ENCODE assay signal across 25 cellular contexts in the genomic region with DNA sequence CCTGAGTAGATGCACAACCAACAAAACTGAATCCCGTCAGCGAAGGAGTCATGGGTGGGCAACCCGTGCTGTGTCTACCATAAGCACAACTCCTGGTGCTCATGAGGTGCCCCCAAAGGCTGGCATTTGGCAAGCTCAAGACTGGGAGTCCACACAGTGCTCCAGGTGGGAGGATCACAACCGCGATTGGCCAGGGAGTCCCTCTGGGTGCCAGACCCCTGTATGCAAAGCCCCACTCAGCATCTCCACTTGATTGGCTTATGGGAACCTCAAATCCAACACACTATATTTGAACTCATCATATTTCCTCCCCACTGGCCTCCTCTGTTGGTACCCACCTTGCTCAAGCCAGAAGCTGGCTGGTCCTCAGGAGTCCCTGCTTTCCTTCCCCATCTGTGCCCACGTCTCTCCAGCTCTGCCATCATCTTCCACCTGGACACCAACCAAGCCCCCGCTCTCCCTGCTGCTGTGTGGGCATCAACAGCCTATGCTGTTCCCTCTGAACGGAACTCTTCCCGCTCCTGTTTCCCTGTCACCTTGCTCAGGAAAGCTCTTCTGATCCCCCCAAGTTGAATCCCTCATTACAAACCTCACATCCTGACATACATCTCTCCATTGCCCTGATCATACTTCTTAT.
DNase-seq lines count a peak whose midpoint lies in the region; ATAC-seq and TF ChIP-seq lines count a peak whose summit lies in the region.
"Had no signal": no experiment of that assay in that cellular context is flagged by ENCODE, and none has a peak within 500 bp of the region (broad histone marks: within the 10 kb centered on the region; RNA-seq: fewer than 3 reads in every experiment).

No MANE protein-coding gene starts in this region.

- no peaks in the 10 kb centered on the region for H3K36me3 ChIP-seq in A673 (ENCODE audit: insufficient read depth, low read length, poor library complexity, severe bottlenecking)
- no peaks in the 10 kb centered on the region for H3K36me3 ChIP-seq in BLaER1
- H3K36me3 ChIP-seq in mucosa of rectum (ENCODE audit: control insufficient read depth in 2 of 2, insufficient read depth in 2 of 2, low read length in 2 of 2) = no peaks in the 10 kb centered on the region
- H3K36me3 ChIP-seq: SJCRH30 had no signal

- no peak overlapping the region for H3K4me3 ChIP-seq in A673 (ENCODE audit: low read depth, low read length, poor library complexity, severe bottlenecking)
- no peak overlapping the region for H3K4me3 ChIP-seq in BLaER1
- no peak overlapping the region for H3K4me3 ChIP-seq in mucosa of rectum (ENCODE audit: low read length in 2 of 2)
- H3K4me3 ChIP-seq: GM23248, SJCRH30 had no signal

- no peaks in the 10 kb centered on the region for H3K36me3 Mint-ChIP-seq in activated B cell treated with CpG ODN at 0.5 μM for 24 hours (ENCODE audit: low read depth)

- intact Hi-C loops in A673 (cut with micrococcal nuclease; ENCODE audit: unreplicated experiment) (loop anchor here (2.0 kb wide), 1 partner anchor 85 kb away; no protein-coding TSS in a partner anchor), activated B cell treated with CpG ODN at 0.5 μM for 24 hours (cut with micrococcal nuclease) (no loop called here)

- H3K4me2 ChIP-seq in BLaER1 = peak overlapping the region; percentile 81; the same call in 1 of the 2 replicates

- peak overlapping the region; percentile 91 for H3K27ac ChIP-seq in A673 (ENCODE audit: low read depth, low read length, poor library complexity, severe bottlenecking)
- no peak overlapping the region for H3K27ac ChIP-seq in BLaER1
- H3K27ac ChIP-seq in mucosa of rectum (ENCODE audit: low read depth in 2 of 2, low read length in 2 of 2) = peak overlapping the region; percentile 74 to 79
- H3K27ac ChIP-seq: GM23248, HL-60, SJCRH30 had no signal

- no TSS peak for BruUV-seq in A673 (replicated peaks; lab: Mats Ljungman, UMichigan)

- no peak overlapping the region for H3K4me3 Mint-ChIP-seq in activated B cell treated with CpG ODN at 0.5 μM for 24 hours
- H3K4me3 Mint-ChIP-seq: B cell had no signal

- H3K4me1 Mint-ChIP-seq in activated B cell treated with CpG ODN at 0.5 μM for 24 hours = no peaks in the 10 kb centered on the region
- H3K4me1 Mint-ChIP-seq: B cell had no signal

- POLR2A ChIA-PET in A673 (lab: Charles Lee; ENCODE audit: low non-redundant PET) (no interaction called here), activated B cell treated with CpG ODN at 0.5 μM for 24 hours (lab: Charles Lee) (no interaction called here)

- TF ChIP-seq CTCF in A673 (conservative IDR thresholded peaks at IDR 0.05; ENCODE audit: low read depth, low read length) (no peak), activated B cell treated with CpG ODN at 0.5 μM for 24 hours (IDR thresholded peaks at IDR 0.05) (no peak)

- ATAC-seq in activated B cell treated with CpG ODN at 0.5 μM for 24 hours (ENCODE audit: low read depth) = no peak
- ATAC-seq: PC-3, Right ventricle myocardium inferior had no signal

- H3K4me1 ChIP-seq in A673 (ENCODE audit: insufficient read depth, low read length, poor library complexity, severe bottlenecking) (peaks cover 29% of the 10 kb centered on the region), BLaER1 (peaks cover 76% of the 10 kb centered on the region), mucosa of rectum (ENCODE audit: control insufficient read depth in 2 of 2, insufficient read depth in 2 of 2, low read length in 2 of 2) (peaks cover 26 to 34% of the 10 kb centered on the region in 2 donors)

- CTCF ChIA-PET in A673 (lab: Charles Lee) (no interaction called here), activated B cell treated with CpG ODN at 0.5 μM for 24 hours (lab: Charles Lee) (no interaction called here)

- H3K27me3 Mint-ChIP-seq in activated B cell treated with CpG ODN at 0.5 μM for 24 hours = peaks cover 16% of the 10 kb centered on the region

- peak overlapping the region; percentile 9 for H3K27ac Mint-ChIP-seq in activated B cell treated with CpG ODN at 0.5 μM for 24 hours
- H3K27ac Mint-ChIP-seq: B cell had no signal

- H3K9me3 Mint-ChIP-seq in activated B cell treated with CpG ODN at 0.5 μM for 24 hours = no peaks in the 10 kb centered on the region

- no peaks in the 10 kb centered on the region for H4K20me1 ChIP-seq in BLaER1

- DNase-seq in A673 (ENCODE audit: low spot score) = no peak
- no peak for DNase-seq in activated B cell treated with CpG ODN at 0.5 μM for 24 hours
- DNase-seq in NCI-H2227 treated with DMSO at 0.1 percent for 48 hours (lab: John Stamatoyannopoulos, UW) = no peak
- no peak for DNase-seq in NCI-H1694 treated with DMSO at 0.1 percent for 48 hours (lab: John Stamatoyannopoulos, UW)
- DNase-seq in KG1 (lab: John Stamatoyannopoulos, UW) = no peak
- DNase-seq: DMS153; DND-41; GM23248; H7; Kasumi-1; NCI-H1092 treated with DMSO at 0.1 percent for 48 hours; NCI-H1436; NCI-H187 treated with DMSO at 0.1 percent for 48 hours; NCI-H2171 treated with DMSO at 0.1 percent for 48 hours; NCI-H446 treated with DMSO at 0.1 percent for 48 hours; NCI-H526; NCI-H82; NK-92 treated with Interleukin-12 subunit alpha and Interleukin-12 subunit beta, amount 100 ng/mL, for 24 hours; PC-3; SJCRH30 had no signal

- H3K9me3 ChIP-seq in A673 (ENCODE audit: low read depth, low read length, poor library complexity, severe bottlenecking) (no peaks in the 10 kb centered on the region), BLaER1 (no peaks in the 10 kb centered on the region), mucosa of rectum (ENCODE audit: control insufficient read depth in 2 of 2, low read length in 2 of 2) (no peaks in the 10 kb centered on the region)
- H3K9me3 ChIP-seq: SJCRH30 had no signal

- H3K27me3 ChIP-seq in A673 (replicated peaks; ENCODE audit: insufficient read depth, low read depth, low read length, poor library complexity) (no peaks in the 10 kb centered on the region), BLaER1 (no peaks in the 10 kb centered on the region), mucosa of rectum (ENCODE audit: control insufficient read depth in 2 of 2, insufficient read depth in 2 of 2, low read length in 2 of 2) (no peaks in the 10 kb centered on the region)
- H3K27me3 ChIP-seq: SJCRH30 had no signal

- H3K9ac ChIP-seq in BLaER1 (no peak overlapping the region), mucosa of rectum (ENCODE audit: low read depth in 1 of 2, low read length in 2 of 2) (no peak overlapping the region)
- H3K9ac ChIP-seq: GM23248 had no signal
